In genomic region chr9:127574089-127574921, GRCh38 we compare ENCODE assay signal across 9 cellular contexts. TPM values are rescaled to one million over a fixed set of nuclear protein-coding genes. Genes with fewer than 3 reads are reported as not detected.
DNase-seq lines count a peak whose midpoint lies in the region; ATAC-seq and TF ChIP-seq lines count a peak whose summit lies in the region.
"Had no signal": no experiment of that assay in that cellular context is flagged by ENCODE, and none has a peak within 500 bp of the region (broad histone marks: within the 10 kb centered on the region; RNA-seq: fewer than 3 reads in every experiment).

No MANE protein-coding gene starts in this region.

- peak overlapping the region; percentile 16 for H3K27ac ChIP-seq in psoas muscle

- no peak for TF ChIP-seq CTCF in psoas muscle (IDR thresholded peaks at IDR 0.05)

- no peak for ATAC-seq in psoas muscle
- no peak for ATAC-seq in HG02870 (IDR thresholded peaks at IDR 0.05; ENCODE audit: unreplicated experiment)
- no peak for ATAC-seq in HG02588 (IDR thresholded peaks at IDR 0.05; ENCODE audit: unreplicated experiment)

- H3K9me3 ChIP-seq in psoas muscle = no peaks in the 10 kb centered on the region

- DNase-seq in activated CD8-positive, alpha-beta memory T cell treated with anti-CD3 and anti-CD28 coated beads, Interleukin-2, amount 50 U/mL, for 48 hours = peak; percentile 69
- DNase-seq in activated CD8-positive, alpha-beta memory T cell treated with anti-CD3 and anti-CD28 coated beads, Interleukin-2, amount 50 U/mL, for 4 hours = no peak
- DNase-seq in NCI-H446 treated with DMSO at 0.1 percent for 48 hours (lab: John Stamatoyannopoulos, UW) = peak; percentile 42
- DNase-seq in cerebellar cortex (ENCODE audit: low spot score) = peak; percentile 84
- DNase-seq in psoas muscle = no peak
- no peak for DNase-seq in SKM-1 treated with dmso at 0.1 percent for 144 hours (lab: John Stamatoyannopoulos, UW; ENCODE audit: unreplicated experiment)
- DNase-seq: DND-41 had no signal

- H3K27me3 ChIP-seq in psoas muscle (ENCODE audit: insufficient read depth in 3 of 3, low read length in 2 of 3) = peaks cover 0 to 2% (median 0%) of the 10 kb centered on the region in 3 donors

- intact Hi-C loops in psoas muscle (cut with DNase I) = no loop called here

- no peaks in the 10 kb centered on the region for H3K36me3 ChIP-seq in psoas muscle (ENCODE audit: insufficient read depth in 1 of 2, low read depth in 1 of 2)

- peaks cover 9% of the 10 kb centered on the region for H3K4me1 ChIP-seq in psoas muscle

- 48 to 61% (median 52%) methylated on average over 10 of the region's 10 CpGs for WGBS in psoas muscle, 3 donors

- H3K4me3 ChIP-seq in psoas muscle = no peak overlapping the region

RNA-seq across cellular contexts. Expression of gene STXBP1, which starts 37.8 kb away (rescaled TPM):
- total RNA-seq in psoas muscle = 10 to 100 TPM in 2 of 4 donors, 1 to 10 TPM in 2; 6.1 to 12.3 (median 8.9) TPM
- 1 to 10 TPM; 2.8 to 6.7 (median 3.2) TPM for polyA plus RNA-seq in psoas muscle

Comparison
In these comparisons a context has a peak if more than half of its experiments do, and no peak if none do; other contexts are left out.
1. DNase-seq: peak in activated CD8-positive, alpha-beta memory T cell treated with anti-CD3 and anti-CD28 coated beads, Interleukin-2, amount 50 U/mL, for 48 hours (single experiment), NCI-H446 treated with DMSO at 0.1 percent for 48 hours (single experiment) and cerebellar cortex (single experiment); none in activated CD8-positive, alpha-beta memory T cell treated with anti-CD3 and anti-CD28 coated beads, Interleukin-2, amount 50 U/mL, for 4 hours (single experiment), psoas muscle (0 of 2) and SKM-1 treated with dmso at 0.1 percent for 144 hours (single experiment).